In genomic region chr10:126438407-126438783, GRCh38 we compare ENCODE assay signal across 25 cellular contexts.
"Had no signal": no experiment of that assay in that cellular context is flagged by ENCODE, and none has a peak within 500 bp of the region (broad histone marks: within the 10 kb centered on the region; RNA-seq: fewer than 3 reads in every experiment).

No MANE protein-coding gene starts in this region.

- H3K27ac ChIP-seq: colonic mucosa, coronary artery, epithelial cell of prostate, esophagus muscularis mucosa, esophagus squamous epithelium, foreskin keratinocyte, gastrocnemius medialis, gastroesophageal sphincter, heart left ventricle, heart right ventricle had no signal

- ATAC-seq: effector memory CD8-positive, alpha-beta T cell; esophagus mucosa; foreskin keratinocyte; gastrocnemius medialis; gastroesophageal sphincter; heart left ventricle; heart right ventricle had no signal

- H3K27me3 Mint-ChIP-seq: dendritic cell treated with granulocyte-macrophage colony-stimulating factor and Interleukin-4, amounts not matched to agents 40 ng/mL and 50 ng/mL, for 4 days; effector memory CD8-positive, alpha-beta T cell had no signal

- H3K4me3 ChIP-seq: colonic mucosa, coronary artery, dorsolateral prefrontal cortex, esophagus muscularis mucosa, esophagus squamous epithelium, gastrocnemius medialis, gastroesophageal sphincter, heart left ventricle, heart right ventricle had no signal

- H3K27me3 ChIP-seq: colonic mucosa, gastrocnemius medialis, gastroesophageal sphincter, heart left ventricle had no signal

- H3K4me1 ChIP-seq: colonic mucosa, esophagus muscularis mucosa, esophagus squamous epithelium, foreskin keratinocyte, gastrocnemius medialis, gastroesophageal sphincter, heart left ventricle, heart right ventricle had no signal

- DNase-seq: colonic mucosa; cortex of kidney; dermis blood vessel endothelial cell; dorsolateral prefrontal cortex; effector CD4-positive, alpha-beta T cell; effector CD8-positive, alpha-beta T cell; effector memory CD4-positive, alpha-beta T cell; effector memory CD8-positive, alpha-beta T cell; endodermal cell; erythroblast; esophagus squamous epithelium; foreskin fibroblast; foreskin keratinocyte; foreskin melanocyte; gastrocnemius medialis; glutamatergic neuron; head of caudate nucleus; heart left ventricle; heart right ventricle had no signal

- H3K9me3 ChIP-seq: colonic mucosa, gastrocnemius medialis had no signal

- H3K36me3 ChIP-seq: colonic mucosa, esophagus muscularis mucosa, esophagus squamous epithelium, gastrocnemius medialis, gastroesophageal sphincter, heart left ventricle, heart right ventricle had no signal

- H3K4me3 Mint-ChIP-seq: dendritic cell treated with granulocyte-macrophage colony-stimulating factor and Interleukin-4, amounts not matched to agents 40 ng/mL and 50 ng/mL, for 4 days; effector memory CD8-positive, alpha-beta T cell; endodermal cell had no signal

- H3K9me3 Mint-ChIP-seq: dendritic cell treated with granulocyte-macrophage colony-stimulating factor and Interleukin-4, amounts not matched to agents 40 ng/mL and 50 ng/mL, for 4 days had no signal

- H3K27ac Mint-ChIP-seq: dendritic cell treated with granulocyte-macrophage colony-stimulating factor and Interleukin-4, amounts not matched to agents 40 ng/mL and 50 ng/mL, for 4 days; effector memory CD8-positive, alpha-beta T cell; endodermal cell had no signal
